Comparison of ENCODE assay signal across 23 cellular contexts in genomic region chr18:80050797-80051196, GRCh38.
"Had no signal": no experiment of that assay in that cellular context is flagged by ENCODE, and none has a peak within 500 bp of the region (broad histone marks: within the 10 kb centered on the region; RNA-seq: fewer than 3 reads in every experiment).

No MANE protein-coding gene starts in this region.

- H3K4me3 Mint-ChIP-seq: effector memory CD8-positive, alpha-beta T cell; memory B cell; natural killer cell; stimulated activated naive CD8-positive, alpha-beta T cell treated with anti-CD3 and anti-CD28 coated beads, Interleukin-15, amount 100 ng/mL, for 72 hours had no signal

- H3K9me3 ChIP-seq: neutrophil had no signal

- H3K79me2 ChIP-seq: parathyroid adenoma had no signal

- H3K36me3 ChIP-seq: neutrophil, right lobe of liver, transverse colon had no signal

- H3K27ac Mint-ChIP-seq: effector memory CD8-positive, alpha-beta T cell; memory B cell; natural killer cell; progenitor cell of endocrine pancreas; stimulated activated naive CD8-positive, alpha-beta T cell treated with anti-CD3 and anti-CD28 coated beads, Interleukin-15, amount 100 ng/mL, for 72 hours had no signal

- ATAC-seq: effector memory CD8-positive, alpha-beta T cell; gastrocnemius medialis; left lobe of liver; natural killer cell; right lobe of liver; stimulated activated naive CD8-positive, alpha-beta T cell treated with anti-CD3 and anti-CD28 coated beads, Interleukin-15, amount 100 ng/mL, for 72 hours had no signal

- H3K27ac ChIP-seq: gastrocnemius medialis, neutrophil, parathyroid adenoma, right lobe of liver, suprapubic skin, transverse colon, vagina had no signal

- H3K27me3 ChIP-seq: gastrocnemius medialis, neutrophil, right lobe of liver, suprapubic skin, transverse colon, vagina had no signal

- H3K4me1 ChIP-seq: gastrocnemius medialis, parathyroid adenoma, right lobe of liver, suprapubic skin, transverse colon, vagina had no signal

- DNase-seq: cortex of kidney; effector memory CD8-positive, alpha-beta T cell; erythroblast; foreskin fibroblast; gastrocnemius medialis; kidney; natural killer cell; right lobe of liver; small intestine; stimulated activated CD4-positive, alpha-beta T cell treated with anti-CD3 and anti-CD28 coated beads, Interleukin-15, amount 100 ng/mL, for 24 hours; stimulated activated CD4-positive, alpha-beta T cell treated with anti-CD3 and anti-CD28 coated beads, Interleukin-2, amount 100 ng/mL, for 48 hours; stimulated activated naive CD4-positive, alpha-beta T cell; stimulated activated naive CD8-positive, alpha-beta T cell treated with anti-CD3 and anti-CD28 coated beads, Interleukin-15, amount 100 ng/mL, for 72 hours; transverse colon had no signal

- H3K4me1 Mint-ChIP-seq: memory B cell; natural killer cell; stimulated activated naive CD8-positive, alpha-beta T cell treated with anti-CD3 and anti-CD28 coated beads, Interleukin-15, amount 100 ng/mL, for 72 hours had no signal

- H3K4me3 ChIP-seq: gastrocnemius medialis, lung, right lobe of liver, suprapubic skin, transverse colon, vagina had no signal

- FAIRE-seq: endometrium, kidney, small intestine had no signal

- H3K9ac ChIP-seq: parathyroid adenoma had no signal

- H2AFZ ChIP-seq: parathyroid adenoma had no signal
